ENCODE assay signal across 1 cellular context in the genomic region with DNA sequence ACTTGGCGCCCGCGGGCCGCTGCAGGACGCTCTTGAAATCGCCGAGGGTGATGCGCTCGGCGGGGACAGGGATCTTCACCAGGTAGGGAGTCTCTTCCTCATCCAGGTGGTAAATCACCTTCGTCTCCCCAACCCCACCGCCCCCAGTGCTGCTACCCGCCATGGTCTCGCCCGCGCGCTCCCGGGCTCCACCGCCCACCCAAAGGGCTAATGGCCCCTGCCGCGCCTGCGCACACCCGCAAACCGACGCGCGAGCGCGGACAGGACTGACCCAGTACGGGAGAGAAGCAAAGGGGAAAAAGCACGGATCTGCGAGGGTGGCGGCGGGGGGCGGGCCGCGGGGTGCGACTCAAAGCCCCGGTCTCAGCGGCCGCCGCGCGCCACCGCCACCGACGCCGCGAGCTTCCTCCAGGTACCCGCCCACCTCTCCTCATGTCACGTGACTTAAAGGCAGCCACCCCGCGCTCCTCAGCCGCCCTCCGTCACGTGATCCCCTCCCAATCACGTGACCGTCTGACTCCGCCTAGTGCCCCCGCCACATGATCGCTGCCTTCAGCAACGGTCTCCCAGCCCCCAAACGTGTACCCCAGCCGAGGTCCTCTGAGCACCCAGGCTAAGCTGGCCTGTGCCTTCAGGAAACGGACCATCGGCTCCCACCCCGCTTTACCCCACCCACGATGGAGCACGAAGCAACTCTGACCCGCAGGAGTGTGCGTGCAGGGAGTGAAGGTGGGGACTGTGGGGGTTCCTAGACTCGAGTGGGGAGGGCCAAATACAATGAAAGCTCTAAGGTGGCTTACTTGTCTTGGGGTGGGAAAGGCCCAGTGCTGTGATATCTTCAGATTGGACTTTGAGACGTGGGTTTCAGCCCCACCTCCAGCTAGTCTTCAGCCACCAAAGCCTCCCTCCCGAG.
TF ChIP-seq lines count a peak whose summit lies in the region.

A gene (minus strand): TSS at position 418 of the 913 bp plus-strand sequence. CDS start 255 bp downstream, at position 163.

TF ChIP-seq in WTC11, 78 proteins besides CTCF, POLR2A, EP300 and RAD21 (continued from another document and continues in another):
- TF ChIP-seq, protein P1, sequence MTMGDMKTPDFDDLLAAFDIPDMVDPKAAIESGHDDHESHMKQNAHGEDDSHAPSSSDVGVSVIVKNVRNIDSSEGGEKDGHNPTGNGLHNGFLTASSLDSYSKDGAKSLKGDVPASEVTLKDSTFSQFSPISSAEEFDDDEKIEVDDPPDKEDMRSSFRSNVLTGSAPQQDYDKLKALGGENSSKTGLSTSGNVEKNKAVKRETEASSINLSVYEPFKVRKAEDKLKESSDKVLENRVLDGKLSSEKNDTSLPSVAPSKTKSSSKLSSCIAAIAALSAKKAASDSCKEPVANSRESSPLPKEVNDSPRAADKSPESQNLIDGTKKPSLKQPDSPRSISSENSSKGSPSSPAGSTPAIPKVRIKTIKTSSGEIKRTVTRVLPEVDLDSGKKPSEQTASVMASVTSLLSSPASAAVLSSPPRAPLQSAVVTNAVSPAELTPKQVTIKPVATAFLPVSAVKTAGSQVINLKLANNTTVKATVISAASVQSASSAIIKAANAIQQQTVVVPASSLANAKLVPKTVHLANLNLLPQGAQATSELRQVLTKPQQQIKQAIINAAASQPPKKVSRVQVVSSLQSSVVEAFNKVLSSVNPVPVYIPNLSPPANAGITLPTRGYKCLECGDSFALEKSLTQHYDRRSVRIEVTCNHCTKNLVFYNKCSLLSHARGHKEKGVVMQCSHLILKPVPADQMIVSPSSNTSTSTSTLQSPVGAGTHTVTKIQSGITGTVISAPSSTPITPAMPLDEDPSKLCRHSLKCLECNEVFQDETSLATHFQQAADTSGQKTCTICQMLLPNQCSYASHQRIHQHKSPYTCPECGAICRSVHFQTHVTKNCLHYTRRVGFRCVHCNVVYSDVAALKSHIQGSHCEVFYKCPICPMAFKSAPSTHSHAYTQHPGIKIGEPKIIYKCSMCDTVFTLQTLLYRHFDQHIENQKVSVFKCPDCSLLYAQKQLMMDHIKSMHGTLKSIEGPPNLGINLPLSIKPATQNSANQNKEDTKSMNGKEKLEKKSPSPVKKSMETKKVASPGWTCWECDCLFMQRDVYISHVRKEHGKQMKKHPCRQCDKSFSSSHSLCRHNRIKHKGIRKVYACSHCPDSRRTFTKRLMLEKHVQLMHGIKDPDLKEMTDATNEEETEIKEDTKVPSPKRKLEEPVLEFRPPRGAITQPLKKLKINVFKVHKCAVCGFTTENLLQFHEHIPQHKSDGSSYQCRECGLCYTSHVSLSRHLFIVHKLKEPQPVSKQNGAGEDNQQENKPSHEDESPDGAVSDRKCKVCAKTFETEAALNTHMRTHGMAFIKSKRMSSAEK (CRISPR knock-in tag; IDR thresholded peaks at IDR 0.05; ENCODE audit: borderline replicate concordance): peak; percentile 89; the same call in 1 of the 2 replicates
- TF ChIP-seq, protein P2, sequence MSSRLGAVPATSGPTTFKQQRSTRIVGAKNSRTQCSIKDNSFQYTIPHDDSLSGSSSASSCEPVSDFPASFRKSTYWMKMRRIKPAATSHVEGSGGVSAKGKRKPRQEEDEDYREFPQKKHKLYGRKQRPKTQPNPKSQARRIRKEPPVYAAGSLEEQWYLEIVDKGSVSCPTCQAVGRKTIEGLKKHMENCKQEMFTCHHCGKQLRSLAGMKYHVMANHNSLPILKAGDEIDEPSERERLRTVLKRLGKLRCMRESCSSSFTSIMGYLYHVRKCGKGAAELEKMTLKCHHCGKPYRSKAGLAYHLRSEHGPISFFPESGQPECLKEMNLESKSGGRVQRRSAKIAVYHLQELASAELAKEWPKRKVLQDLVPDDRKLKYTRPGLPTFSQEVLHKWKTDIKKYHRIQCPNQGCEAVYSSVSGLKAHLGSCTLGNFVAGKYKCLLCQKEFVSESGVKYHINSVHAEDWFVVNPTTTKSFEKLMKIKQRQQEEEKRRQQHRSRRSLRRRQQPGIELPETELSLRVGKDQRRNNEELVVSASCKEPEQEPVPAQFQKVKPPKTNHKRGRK (CRISPR knock-in tag; IDR thresholded peaks at IDR 0.05; ENCODE audit: borderline replicate concordance): no peak
- TF ChIP-seq ETV6 (CRISPR knock-in tag; IDR thresholded peaks at IDR 0.05): peak; percentile 93
- TF ChIP-seq, protein P3, sequence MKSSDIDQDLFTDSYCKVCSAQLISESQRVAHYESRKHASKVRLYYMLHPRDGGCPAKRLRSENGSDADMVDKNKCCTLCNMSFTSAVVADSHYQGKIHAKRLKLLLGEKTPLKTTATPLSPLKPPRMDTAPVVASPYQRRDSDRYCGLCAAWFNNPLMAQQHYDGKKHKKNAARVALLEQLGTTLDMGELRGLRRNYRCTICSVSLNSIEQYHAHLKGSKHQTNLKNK (CRISPR knock-in tag; IDR thresholded peaks at IDR 0.05): peak; percentile 79
- TF ChIP-seq, protein P4, sequence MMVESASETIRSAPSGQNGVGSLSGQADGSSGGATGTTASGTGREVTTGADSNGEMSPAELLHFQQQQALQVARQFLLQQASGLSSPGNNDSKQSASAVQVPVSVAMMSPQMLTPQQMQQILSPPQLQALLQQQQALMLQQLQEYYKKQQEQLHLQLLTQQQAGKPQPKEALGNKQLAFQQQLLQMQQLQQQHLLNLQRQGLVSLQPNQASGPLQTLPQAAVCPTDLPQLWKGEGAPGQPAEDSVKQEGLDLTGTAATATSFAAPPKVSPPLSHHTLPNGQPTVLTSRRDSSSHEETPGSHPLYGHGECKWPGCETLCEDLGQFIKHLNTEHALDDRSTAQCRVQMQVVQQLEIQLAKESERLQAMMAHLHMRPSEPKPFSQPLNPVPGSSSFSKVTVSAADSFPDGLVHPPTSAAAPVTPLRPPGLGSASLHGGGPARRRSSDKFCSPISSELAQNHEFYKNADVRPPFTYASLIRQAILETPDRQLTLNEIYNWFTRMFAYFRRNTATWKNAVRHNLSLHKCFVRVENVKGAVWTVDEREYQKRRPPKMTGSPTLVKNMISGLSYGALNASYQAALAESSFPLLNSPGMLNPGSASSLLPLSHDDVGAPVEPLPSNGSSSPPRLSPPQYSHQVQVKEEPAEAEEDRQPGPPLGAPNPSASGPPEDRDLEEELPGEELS (CRISPR knock-in tag; IDR thresholded peaks at IDR 0.05): peak; percentile 68; the same call in 1 of the 2 replicates
- TF ChIP-seq CREB1 (CRISPR knock-in tag; IDR thresholded peaks at IDR 0.05): peak; percentile 94
- TF ChIP-seq, protein P5, sequence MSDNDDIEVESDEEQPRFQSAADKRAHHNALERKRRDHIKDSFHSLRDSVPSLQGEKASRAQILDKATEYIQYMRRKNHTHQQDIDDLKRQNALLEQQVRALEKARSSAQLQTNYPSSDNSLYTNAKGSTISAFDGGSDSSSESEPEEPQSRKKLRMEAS (CRISPR knock-in tag; IDR thresholded peaks at IDR 0.05): peak; percentile 73
- TF ChIP-seq, protein P6, sequence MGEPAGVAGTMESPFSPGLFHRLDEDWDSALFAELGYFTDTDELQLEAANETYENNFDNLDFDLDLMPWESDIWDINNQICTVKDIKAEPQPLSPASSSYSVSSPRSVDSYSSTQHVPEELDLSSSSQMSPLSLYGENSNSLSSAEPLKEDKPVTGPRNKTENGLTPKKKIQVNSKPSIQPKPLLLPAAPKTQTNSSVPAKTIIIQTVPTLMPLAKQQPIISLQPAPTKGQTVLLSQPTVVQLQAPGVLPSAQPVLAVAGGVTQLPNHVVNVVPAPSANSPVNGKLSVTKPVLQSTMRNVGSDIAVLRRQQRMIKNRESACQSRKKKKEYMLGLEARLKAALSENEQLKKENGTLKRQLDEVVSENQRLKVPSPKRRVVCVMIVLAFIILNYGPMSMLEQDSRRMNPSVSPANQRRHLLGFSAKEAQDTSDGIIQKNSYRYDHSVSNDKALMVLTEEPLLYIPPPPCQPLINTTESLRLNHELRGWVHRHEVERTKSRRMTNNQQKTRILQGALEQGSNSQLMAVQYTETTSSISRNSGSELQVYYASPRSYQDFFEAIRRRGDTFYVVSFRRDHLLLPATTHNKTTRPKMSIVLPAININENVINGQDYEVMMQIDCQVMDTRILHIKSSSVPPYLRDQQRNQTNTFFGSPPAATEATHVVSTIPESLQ (CRISPR knock-in tag; IDR thresholded peaks at IDR 0.05): no peak
- peak; percentile 94; the same call in 1 of the 2 replicates for TF ChIP-seq ZNF232 (CRISPR knock-in tag; IDR thresholded peaks at IDR 0.05)
- TF ChIP-seq PRRX2 (CRISPR knock-in tag; IDR thresholded peaks at IDR 0.05): peak; percentile 95
- TF ChIP-seq, protein P7, sequence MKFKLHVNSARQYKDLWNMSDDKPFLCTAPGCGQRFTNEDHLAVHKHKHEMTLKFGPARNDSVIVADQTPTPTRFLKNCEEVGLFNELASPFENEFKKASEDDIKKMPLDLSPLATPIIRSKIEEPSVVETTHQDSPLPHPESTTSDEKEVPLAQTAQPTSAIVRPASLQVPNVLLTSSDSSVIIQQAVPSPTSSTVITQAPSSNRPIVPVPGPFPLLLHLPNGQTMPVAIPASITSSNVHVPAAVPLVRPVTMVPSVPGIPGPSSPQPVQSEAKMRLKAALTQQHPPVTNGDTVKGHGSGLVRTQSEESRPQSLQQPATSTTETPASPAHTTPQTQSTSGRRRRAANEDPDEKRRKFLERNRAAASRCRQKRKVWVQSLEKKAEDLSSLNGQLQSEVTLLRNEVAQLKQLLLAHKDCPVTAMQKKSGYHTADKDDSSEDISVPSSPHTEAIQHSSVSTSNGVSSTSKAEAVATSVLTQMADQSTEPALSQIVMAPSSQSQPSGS (CRISPR knock-in tag; IDR thresholded peaks at IDR 0.05; ENCODE audit: borderline replicate concordance, low read depth): no peak
- TF ChIP-seq ZBTB21 (CRISPR knock-in tag; IDR thresholded peaks at IDR 0.05; ENCODE audit: borderline replicate concordance): peak; percentile 90
- no peak for TF ChIP-seq FOXJ3 (CRISPR knock-in tag; IDR thresholded peaks at IDR 0.05; ENCODE audit: borderline replicate concordance)
- TF ChIP-seq, protein P8, sequence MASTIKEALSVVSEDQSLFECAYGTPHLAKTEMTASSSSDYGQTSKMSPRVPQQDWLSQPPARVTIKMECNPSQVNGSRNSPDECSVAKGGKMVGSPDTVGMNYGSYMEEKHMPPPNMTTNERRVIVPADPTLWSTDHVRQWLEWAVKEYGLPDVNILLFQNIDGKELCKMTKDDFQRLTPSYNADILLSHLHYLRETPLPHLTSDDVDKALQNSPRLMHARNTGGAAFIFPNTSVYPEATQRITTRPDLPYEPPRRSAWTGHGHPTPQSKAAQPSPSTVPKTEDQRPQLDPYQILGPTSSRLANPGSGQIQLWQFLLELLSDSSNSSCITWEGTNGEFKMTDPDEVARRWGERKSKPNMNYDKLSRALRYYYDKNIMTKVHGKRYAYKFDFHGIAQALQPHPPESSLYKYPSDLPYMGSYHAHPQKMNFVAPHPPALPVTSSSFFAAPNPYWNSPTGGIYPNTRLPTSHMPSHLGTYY (CRISPR knock-in tag; IDR thresholded peaks at IDR 0.05): peak; percentile 94
- TF ChIP-seq, protein P9, sequence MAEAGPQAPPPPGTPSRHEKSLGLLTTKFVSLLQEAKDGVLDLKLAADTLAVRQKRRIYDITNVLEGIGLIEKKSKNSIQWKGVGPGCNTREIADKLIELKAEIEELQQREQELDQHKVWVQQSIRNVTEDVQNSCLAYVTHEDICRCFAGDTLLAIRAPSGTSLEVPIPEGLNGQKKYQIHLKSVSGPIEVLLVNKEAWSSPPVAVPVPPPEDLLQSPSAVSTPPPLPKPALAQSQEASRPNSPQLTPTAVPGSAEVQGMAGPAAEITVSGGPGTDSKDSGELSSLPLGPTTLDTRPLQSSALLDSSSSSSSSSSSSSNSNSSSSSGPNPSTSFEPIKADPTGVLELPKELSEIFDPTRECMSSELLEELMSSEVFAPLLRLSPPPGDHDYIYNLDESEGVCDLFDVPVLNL (CRISPR knock-in tag; IDR thresholded peaks at IDR 0.05; ENCODE audit: borderline replicate concordance, low read depth): peak; percentile 56; the same call in 1 of the 2 replicates
- TF ChIP-seq NFATC4 (CRISPR knock-in tag; IDR thresholded peaks at IDR 0.05): peak; percentile 93
- peak; percentile 93 for TF ChIP-seq FOXP1 (CRISPR knock-in tag; IDR thresholded peaks at IDR 0.05; ENCODE audit: borderline replicate concordance)
- TF ChIP-seq, protein P10, sequence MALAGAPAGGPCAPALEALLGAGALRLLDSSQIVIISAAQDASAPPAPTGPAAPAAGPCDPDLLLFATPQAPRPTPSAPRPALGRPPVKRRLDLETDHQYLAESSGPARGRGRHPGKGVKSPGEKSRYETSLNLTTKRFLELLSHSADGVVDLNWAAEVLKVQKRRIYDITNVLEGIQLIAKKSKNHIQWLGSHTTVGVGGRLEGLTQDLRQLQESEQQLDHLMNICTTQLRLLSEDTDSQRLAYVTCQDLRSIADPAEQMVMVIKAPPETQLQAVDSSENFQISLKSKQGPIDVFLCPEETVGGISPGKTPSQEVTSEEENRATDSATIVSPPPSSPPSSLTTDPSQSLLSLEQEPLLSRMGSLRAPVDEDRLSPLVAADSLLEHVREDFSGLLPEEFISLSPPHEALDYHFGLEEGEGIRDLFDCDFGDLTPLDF (CRISPR knock-in tag; IDR thresholded peaks at IDR 0.05): peak; percentile 58; the same call in 1 of the 2 replicates
- peak; percentile 79; the same call in 1 of the 2 replicates for TF ChIP-seq ZNF121 (CRISPR knock-in tag; IDR thresholded peaks at IDR 0.05)
- TF ChIP-seq TCF7 (CRISPR knock-in tag; IDR thresholded peaks at IDR 0.05; ENCODE audit: low read depth): no peak
- 0 out of 2 replicates have a peak, but pooled peaks have one; percentile 44 for TF ChIP-seq NR3C1 (CRISPR knock-in tag; conservative IDR thresholded peaks at IDR 0.05; ENCODE audit: low read depth)
- 0 out of 2 replicates have a peak, but pooled peaks have one; percentile 70 for TF ChIP-seq RELA (CRISPR knock-in tag; IDR thresholded peaks at IDR 0.05; ENCODE audit: borderline replicate concordance)
- peak; percentile 87 for TF ChIP-seq MYBL2 (CRISPR knock-in tag; IDR thresholded peaks at IDR 0.05)
- no peak for TF ChIP-seq ZNF423 (CRISPR knock-in tag; IDR thresholded peaks at IDR 0.05)
- peak; percentile 60; the same call in 1 of the 2 replicates for TF ChIP-seq TEAD1 (CRISPR knock-in tag; IDR thresholded peaks at IDR 0.05)
- peak; percentile 97 for TF ChIP-seq ATF1 (CRISPR knock-in tag; IDR thresholded peaks at IDR 0.05)
- TF ChIP-seq ZNF416 (CRISPR knock-in tag; IDR thresholded peaks at IDR 0.05): peak; percentile 98
- 0 out of 2 replicates have a peak, but pooled peaks have one; percentile 59 for TF ChIP-seq NFE2L1 (CRISPR knock-in tag; IDR thresholded peaks at IDR 0.05)
- peak; percentile 74 for TF ChIP-seq GABPB1 (CRISPR knock-in tag; IDR thresholded peaks at IDR 0.05)
- TF ChIP-seq ZNF219 (CRISPR knock-in tag; IDR thresholded peaks at IDR 0.05; ENCODE audit: borderline replicate concordance): no peak
- TF ChIP-seq, protein P11, sequence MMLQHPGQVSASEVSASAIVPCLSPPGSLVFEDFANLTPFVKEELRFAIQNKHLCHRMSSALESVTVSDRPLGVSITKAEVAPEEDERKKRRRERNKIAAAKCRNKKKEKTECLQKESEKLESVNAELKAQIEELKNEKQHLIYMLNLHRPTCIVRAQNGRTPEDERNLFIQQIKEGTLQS (CRISPR knock-in tag; conservative IDR thresholded peaks at IDR 0.05): no peak
- TF ChIP-seq, protein P12, sequence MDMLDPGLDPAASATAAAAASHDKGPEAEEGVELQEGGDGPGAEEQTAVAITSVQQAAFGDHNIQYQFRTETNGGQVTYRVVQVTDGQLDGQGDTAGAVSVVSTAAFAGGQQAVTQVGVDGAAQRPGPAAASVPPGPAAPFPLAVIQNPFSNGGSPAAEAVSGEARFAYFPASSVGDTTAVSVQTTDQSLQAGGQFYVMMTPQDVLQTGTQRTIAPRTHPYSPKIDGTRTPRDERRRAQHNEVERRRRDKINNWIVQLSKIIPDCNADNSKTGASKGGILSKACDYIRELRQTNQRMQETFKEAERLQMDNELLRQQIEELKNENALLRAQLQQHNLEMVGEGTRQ (CRISPR knock-in tag; IDR thresholded peaks at IDR 0.05): peak; percentile 100
- TF ChIP-seq EMX1 (CRISPR knock-in tag; IDR thresholded peaks at IDR 0.05): peak; percentile 88
- TF ChIP-seq FOXK1 (CRISPR knock-in tag; IDR thresholded peaks at IDR 0.05): peak; percentile 94
- TF ChIP-seq SMAD3 (CRISPR knock-in tag; IDR thresholded peaks at IDR 0.05; ENCODE audit: borderline replicate concordance): peak; percentile 92
